Comparison of ENCODE assay signal across 25 cellular contexts in the genomic region with DNA sequence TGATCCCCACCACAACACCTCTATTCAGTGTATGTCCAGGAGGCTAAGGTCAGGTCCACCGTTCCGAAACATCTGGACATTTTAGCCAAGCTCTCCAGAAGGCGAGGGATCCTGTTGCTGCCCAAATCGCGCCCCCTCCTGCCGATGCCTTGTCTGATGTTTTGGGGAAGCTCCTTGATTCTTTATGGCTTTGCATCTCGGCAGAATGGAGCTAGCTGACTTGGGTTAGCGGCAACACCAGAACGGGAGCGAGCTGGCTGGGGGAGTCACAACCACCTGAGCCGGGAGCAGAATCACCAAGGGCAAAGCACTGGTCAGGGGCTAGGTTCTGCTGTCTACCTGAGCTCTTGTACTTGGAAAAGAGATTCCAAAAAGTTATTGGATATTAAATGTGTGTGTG. TPM values are rescaled to one million over a fixed set of nuclear protein-coding genes. Genes with fewer than 3 reads are reported as not detected.
"Had no signal": no experiment of that assay in that cellular context is flagged by ENCODE, and none has a peak within 500 bp of the region (broad histone marks: within the 10 kb centered on the region; RNA-seq: fewer than 3 reads in every experiment).

No MANE protein-coding gene starts in this region.

- DNase-seq: activated CD4-positive, alpha-beta memory T cell treated with anti-CD3 and anti-CD28 coated beads for 36 hours; activated CD4-positive, alpha-beta T cell treated with anti-CD3 and anti-CD28 coated beads for 36 hours; activated CD8-positive, alpha-beta memory T cell treated with anti-CD3 and anti-CD28 coated beads, Interleukin-2, amount 10 ng/mL, durations not matched to agents 7 days and 5 days; activated naive CD4-positive, alpha-beta T cell treated with anti-CD3 and anti-CD28 coated beads, Interleukin-2, amount 10 ng/mL, durations not matched to agents 7 days and 5 days; activated naive CD8-positive, alpha-beta T cell treated with anti-CD3 and anti-CD28 coated beads, Interleukin-2, amount 50 U/mL, for 24 hours; aorta; dermis blood vessel endothelial cell; erythroblast; foreskin melanocyte; immature natural killer cell; left ventricle myocardium superior; naive B cell; sigmoid colon; stimulated activated CD4-positive, alpha-beta T cell treated with anti-CD3 and anti-CD28 coated beads, Interleukin-4, amount 100 ng/mL, for 24 hours; stomach; SW 1271; T-helper 2 cell; testis had no signal

- H3K4me1 Mint-ChIP-seq: activated CD4-positive, alpha-beta T cell treated with anti-CD3 and anti-CD28 coated beads for 36 hours; activated CD8-positive, alpha-beta memory T cell treated with anti-CD3 and anti-CD28 coated beads, Interleukin-2, amount 10 ng/mL, durations not matched to agents 7 days and 5 days; activated naive CD4-positive, alpha-beta T cell treated with anti-CD3 and anti-CD28 coated beads, Interleukin-2, amount 10 ng/mL, durations not matched to agents 7 days and 5 days; activated naive CD8-positive, alpha-beta T cell treated with anti-CD3 and anti-CD28 coated beads, Interleukin-2, amount 50 U/mL, for 24 hours; immature natural killer cell; naive B cell; stimulated activated effector memory CD8-positive, alpha-beta T cell treated with anti-CD3 and anti-CD28 coated beads, Interleukin-12 subunit alpha, Interleukin-12 subunit beta, amount 100 ng/mL, for 72 hours had no signal

- H3K9me3 Mint-ChIP-seq: activated CD4-positive, alpha-beta memory T cell treated with anti-CD3 and anti-CD28 coated beads for 36 hours; activated naive CD4-positive, alpha-beta T cell treated with anti-CD3 and anti-CD28 coated beads, Interleukin-2, amount 10 ng/mL, durations not matched to agents 7 days and 5 days; activated naive CD8-positive, alpha-beta T cell treated with anti-CD3 and anti-CD28 coated beads, Interleukin-2, amount 50 U/mL, for 24 hours; activated T-helper 2 cell treated with anti-CD3 and anti-CD28 coated beads, Interferon-gamma antibody, Interleukin-2, Interleukin-4, amounts not matched to agents 10 μg/mL and 5 μg/mL and 100 μg/mL, durations not matched to agents 14 hours and 24 hours and 36 hours; type B pancreatic cell had no signal

- H3K27ac Mint-ChIP-seq: activated CD4-positive, alpha-beta memory T cell treated with anti-CD3 and anti-CD28 coated beads for 36 hours; activated CD4-positive, alpha-beta T cell treated with anti-CD3 and anti-CD28 coated beads for 36 hours; activated CD8-positive, alpha-beta memory T cell treated with anti-CD3 and anti-CD28 coated beads, Interleukin-2, amount 10 ng/mL, durations not matched to agents 7 days and 5 days; activated naive CD4-positive, alpha-beta T cell treated with anti-CD3 and anti-CD28 coated beads, Interleukin-2, amount 10 ng/mL, durations not matched to agents 7 days and 5 days; activated naive CD8-positive, alpha-beta T cell treated with anti-CD3 and anti-CD28 coated beads, Interleukin-2, amount 50 U/mL, for 24 hours; activated T-helper 2 cell treated with anti-CD3 and anti-CD28 coated beads, Interferon-gamma antibody, Interleukin-2, Interleukin-4, amounts not matched to agents 10 μg/mL and 5 μg/mL and 100 μg/mL, durations not matched to agents 14 hours and 24 hours and 36 hours; immature natural killer cell; naive B cell; stimulated activated effector memory CD8-positive, alpha-beta T cell treated with anti-CD3 and anti-CD28 coated beads, Interleukin-12 subunit alpha, Interleukin-12 subunit beta, amount 100 ng/mL, for 72 hours; type B pancreatic cell had no signal

- H3K9me3 ChIP-seq: neutrophil, sigmoid colon, stomach, testis had no signal

- H3K4me3 ChIP-seq: sigmoid colon, stomach, testis had no signal

- H3K36me3 Mint-ChIP-seq: activated CD4-positive, alpha-beta memory T cell treated with anti-CD3 and anti-CD28 coated beads for 36 hours; activated CD8-positive, alpha-beta memory T cell treated with anti-CD3 and anti-CD28 coated beads, Interleukin-2, amount 10 ng/mL, durations not matched to agents 7 days and 5 days; activated naive CD4-positive, alpha-beta T cell treated with anti-CD3 and anti-CD28 coated beads, Interleukin-2, amount 10 ng/mL, durations not matched to agents 7 days and 5 days; immature natural killer cell; naive B cell; stimulated activated effector memory CD8-positive, alpha-beta T cell treated with anti-CD3 and anti-CD28 coated beads, Interleukin-12 subunit alpha, Interleukin-12 subunit beta, amount 100 ng/mL, for 72 hours; type B pancreatic cell had no signal

- H3K4me1 ChIP-seq: parathyroid adenoma, sigmoid colon, stomach, testis had no signal

- H3K9ac ChIP-seq: parathyroid adenoma had no signal

- H3K27me3 ChIP-seq: testis had no signal

- H3K79me2 ChIP-seq: parathyroid adenoma had no signal

- H3K27ac ChIP-seq: neutrophil, parathyroid adenoma, sigmoid colon, stomach, testis had no signal

- H2AFZ ChIP-seq: parathyroid adenoma had no signal

- H3K4me3 Mint-ChIP-seq: activated CD4-positive, alpha-beta memory T cell treated with anti-CD3 and anti-CD28 coated beads for 36 hours; activated CD4-positive, alpha-beta T cell treated with anti-CD3 and anti-CD28 coated beads for 36 hours; activated CD8-positive, alpha-beta memory T cell treated with anti-CD3 and anti-CD28 coated beads, Interleukin-2, amount 10 ng/mL, durations not matched to agents 7 days and 5 days; activated naive CD4-positive, alpha-beta T cell treated with anti-CD3 and anti-CD28 coated beads, Interleukin-2, amount 10 ng/mL, durations not matched to agents 7 days and 5 days; activated naive CD8-positive, alpha-beta T cell treated with anti-CD3 and anti-CD28 coated beads, Interleukin-2, amount 50 U/mL, for 24 hours; immature natural killer cell; stimulated activated effector memory CD8-positive, alpha-beta T cell treated with anti-CD3 and anti-CD28 coated beads, Interleukin-12 subunit alpha, Interleukin-12 subunit beta, amount 100 ng/mL, for 72 hours; type B pancreatic cell had no signal

- H3K36me3 ChIP-seq: neutrophil, sigmoid colon, stomach had no signal

RNA-seq across cellular contexts. Expression of gene POU3F4, which starts 6.5 kb away (rescaled TPM):
- total RNA-seq: activated CD4-positive, alpha-beta memory T cell treated with anti-CD3 and anti-CD28 coated beads for 36 hours; activated CD4-positive, alpha-beta T cell treated with anti-CD3 and anti-CD28 coated beads for 36 hours; activated CD8-positive, alpha-beta memory T cell treated with anti-CD3 and anti-CD28 coated beads, Interleukin-2, amount 10 ng/mL, durations not matched to agents 7 days and 5 days; activated T-helper 2 cell treated with anti-CD3 and anti-CD28 coated beads, Interferon-gamma antibody, Interleukin-2, Interleukin-4, amounts not matched to agents 10 μg/mL and 5 μg/mL and 100 μg/mL, durations not matched to agents 14 hours and 24 hours and 36 hours; chondrocyte; dermis blood vessel endothelial cell; left ventricle myocardium superior; mononuclear cell; stomach; testis had no signal
- polyA plus RNA-seq: aorta, immature natural killer cell, stomach had no signal
